In the genomic region with DNA sequence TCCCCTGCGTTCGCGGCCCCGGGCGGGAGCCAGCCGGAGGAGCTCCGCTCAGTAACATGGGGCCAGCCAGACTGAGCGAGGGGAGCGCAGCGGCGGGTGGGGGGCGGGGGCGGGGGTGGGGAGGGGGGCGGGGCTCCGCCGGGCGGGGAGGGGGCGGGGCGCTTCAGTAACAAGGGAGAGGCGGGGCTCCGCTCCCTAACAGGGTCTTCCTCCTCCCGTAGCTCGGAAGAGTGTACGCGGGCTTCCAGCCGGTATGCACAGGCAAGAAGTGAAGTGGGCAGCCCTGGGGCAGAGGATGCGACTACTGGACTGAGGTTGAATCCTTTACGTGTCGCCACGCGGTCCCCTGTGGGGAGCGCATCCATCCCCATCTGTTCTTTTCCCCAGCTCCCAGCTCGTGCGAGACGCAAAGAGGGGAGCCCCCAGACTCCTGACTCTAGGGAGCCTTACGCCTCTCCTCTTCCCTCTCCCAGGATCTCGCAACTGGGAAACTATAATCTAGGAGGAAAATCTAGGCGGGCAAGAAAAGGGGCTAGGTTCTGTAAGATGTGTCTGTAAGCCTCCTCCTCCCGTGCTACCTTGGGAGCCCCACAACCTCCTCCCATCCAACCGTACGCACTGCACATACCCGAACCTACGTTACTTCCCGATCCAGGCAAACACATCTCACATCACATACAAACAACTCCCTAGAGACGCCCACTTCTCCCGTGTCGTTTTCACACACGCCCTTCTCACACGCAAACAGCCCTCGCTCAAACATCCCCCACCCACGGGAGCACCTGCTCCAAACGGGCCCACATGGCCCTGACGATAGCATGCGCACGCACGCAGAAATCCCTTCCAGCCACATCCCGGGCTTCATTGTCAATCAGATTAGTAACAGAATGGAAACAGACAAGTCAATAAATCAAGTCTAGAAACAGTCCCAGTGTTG, we compare ENCODE assay signal across 8 cellular contexts. TPM values are rescaled to one million over a fixed set of nuclear protein-coding genes. Genes with fewer than 3 reads are reported as not detected.
A peak's percentile ranks its signal among the peaks of the same experiment; 100 is the strongest.
DNase-seq lines count a peak whose midpoint lies in the region; ATAC-seq and TF ChIP-seq lines count a peak whose summit lies in the region.

SHF (minus strand) TSS at position 73 of the 937 bp plus-strand sequence; CDS start at position 58, 15 bp downstream.

- no peak within 1 kb of the TSS for H3K27ac ChIP-seq in OCI-LY1 (ENCODE audit: low read depth, low read length, poor library complexity, severe bottlenecking)
- peak within 1 kb of the TSS; percentile 2 for H3K27ac ChIP-seq in neuronal stem cell (replicated peaks; ENCODE audit: low read length)
- peak within 1 kb of the TSS; percentile 66 to 83 for H3K27ac ChIP-seq in thoracic aorta

- H3K9me2 ChIP-seq in OCI-LY1 (ENCODE audit: low read depth, low read length), result no peaks in the 10 kb centered on the region

- H3F3A ChIP-seq in OCI-LY1 (ENCODE audit: insufficient read depth, low read length), result no peaks in the 10 kb centered on the region

- intact Hi-C loops in CD14-positive monocyte (cut with micrococcal nuclease), result no loop called here
- intact Hi-C loops in activated T-helper 2 cell treated with anti-CD3 and anti-CD28 coated beads, Interferon-gamma antibody, Interleukin-2, Interleukin-4, amounts not matched to agents 10 μg/mL and 5 μg/mL and 100 μg/mL, durations not matched to agents 14 hours and 24 hours and 36 hours (cut with micrococcal nuclease), result loop anchor here (1.0 kb wide), 1 partner anchor 10 kb away; no protein-coding TSS in a partner anchor

- peak within 1 kb of the TSS; percentile 72 to 88 for H3K4me3 Mint-ChIP-seq in CD14-positive monocyte
- peak within 1 kb of the TSS; percentile 89 for H3K4me3 Mint-ChIP-seq in activated T-helper 2 cell treated with anti-CD3 and anti-CD28 coated beads, Interferon-gamma antibody, Interleukin-2, Interleukin-4, amounts not matched to agents 10 μg/mL and 5 μg/mL and 100 μg/mL, durations not matched to agents 14 hours and 24 hours and 36 hours (ENCODE audit: low read depth)

- peak within 1 kb of the TSS; percentile 70 for H3K4me3 ChIP-seq in OCI-LY1 (ENCODE audit: low read depth, low read length, poor library complexity, severe bottlenecking)
- peak within 1 kb of the TSS; percentile 60 for H3K4me3 ChIP-seq in fibroblast of villous mesenchyme (ENCODE audit: low read depth, low read length)
- peak within 1 kb of the TSS; percentile 81 to 88 for H3K4me3 ChIP-seq in neuronal stem cell (ENCODE audit: low read length in 2 of 2)
- H3K4me3 ChIP-seq in thoracic aorta, result peak within 1 kb of the TSS; percentile 73

- H3K27me3 ChIP-seq in OCI-LY1 (ENCODE audit: insufficient read depth, low read length), result peaks cover 8% of the 10 kb centered on the region; the same call in 1 of the 2 replicates
- peaks cover 0 to 7% (median 0%) of the 10 kb centered on the region in 3 experiments for H3K27me3 ChIP-seq in neuronal stem cell (ENCODE audit: control insufficient read depth in 3 of 3, insufficient read depth in 3 of 3, low read depth in 1 of 3, low read length in 3 of 3)
- H3K27me3 ChIP-seq in thoracic aorta (replicated peaks; ENCODE audit: insufficient read depth), result no peaks in the 10 kb centered on the region

- no peak within 1 kb of the TSS for H2BK15ac ChIP-seq in neuronal stem cell (ENCODE audit: low read length)

- H3K36me3 ChIP-seq in OCI-LY1 (ENCODE audit: insufficient read depth, low read length), result no peaks in the 10 kb centered on the region
- peaks cover 2 to 17% of the 10 kb centered on the region in 2 donors for H3K36me3 ChIP-seq in neuronal stem cell (replicated peaks in 1 of 2; ENCODE audit: control insufficient read depth in 2 of 2, insufficient read depth in 2 of 2, low read length in 2 of 2)
- no peaks in the 10 kb centered on the region for H3K36me3 ChIP-seq in thoracic aorta

- no peak for DNase-seq in CD14-positive monocyte (ENCODE audit: low spot score)
- peak; percentile 26 for DNase-seq in activated T-helper 2 cell treated with anti-CD3 and anti-CD28 coated beads, Interferon-gamma antibody, Interleukin-2, Interleukin-4, amounts not matched to agents 10 μg/mL and 5 μg/mL and 100 μg/mL, durations not matched to agents 14 hours and 24 hours and 36 hours (ENCODE audit: low spot score)
- peak; percentile 21 for DNase-seq in fibroblast of villous mesenchyme (ENCODE audit: low read depth)
- peak; percentile 71 for DNase-seq in neuronal stem cell (ENCODE audit: low spot score)
- DNase-seq in thoracic aorta (ENCODE audit: low spot score), result peak; percentile 32

- H3K79me2 ChIP-seq in OCI-LY1 (ENCODE audit: insufficient read depth, low read length), result no peaks in the 10 kb centered on the region

- peaks cover 0 to 8% (median 2%) of the 10 kb centered on the region in 7 donors for H3K9me3 Mint-ChIP-seq in CD14-positive monocyte
- no peaks in the 10 kb centered on the region for H3K9me3 Mint-ChIP-seq in activated T-helper 2 cell treated with anti-CD3 and anti-CD28 coated beads, Interferon-gamma antibody, Interleukin-2, Interleukin-4, amounts not matched to agents 10 μg/mL and 5 μg/mL and 100 μg/mL, durations not matched to agents 14 hours and 24 hours and 36 hours

- H4K91ac ChIP-seq in neuronal stem cell (ENCODE audit: low read depth, low read length, poor library complexity), result no peak within 1 kb of the TSS

- H3K14ac ChIP-seq in neuronal stem cell (ENCODE audit: low read length), result no peak within 1 kb of the TSS

- peak within 1 kb of the TSS; percentile 90 for H2BK5ac ChIP-seq in neuronal stem cell (ENCODE audit: low read length)

- H2BK12ac ChIP-seq in neuronal stem cell (ENCODE audit: low read length), result no peak within 1 kb of the TSS

- H3K4me1 ChIP-seq in OCI-LY1 (ENCODE audit: insufficient read depth, low read length, severe bottlenecking) (peaks cover 11% of the 10 kb centered on the region), neuronal stem cell (ENCODE audit: control insufficient read depth in 2 of 2, insufficient read depth in 1 of 2, low read depth in 1 of 2, low read length in 2 of 2) (peaks cover 11 to 33% of the 10 kb centered on the region in 2 donors), thoracic aorta (ENCODE audit: control insufficient read depth in 1 of 2, low read depth in 2 of 2) (peaks cover 0 to 29% of the 10 kb centered on the region in 2 donors)

- H2AFZ ChIP-seq in OCI-LY1 (ENCODE audit: low read length), result no peak within 1 kb of the TSS
- H2AFZ ChIP-seq in neuronal stem cell (ENCODE audit: low read length), result peak within 1 kb of the TSS; percentile 98

- H3K36me3 Mint-ChIP-seq in CD14-positive monocyte, result peaks cover 0 to 15% of the 10 kb centered on the region in 2 donors
- no peaks in the 10 kb centered on the region for H3K36me3 Mint-ChIP-seq in activated T-helper 2 cell treated with anti-CD3 and anti-CD28 coated beads, Interferon-gamma antibody, Interleukin-2, Interleukin-4, amounts not matched to agents 10 μg/mL and 5 μg/mL and 100 μg/mL, durations not matched to agents 14 hours and 24 hours and 36 hours (ENCODE audit: low read depth)

- H3K27ac Mint-ChIP-seq in CD14-positive monocyte, result peak within 1 kb of the TSS in 4 of 7 donors; percentile 2 to 68 (median 56)
- peak within 1 kb of the TSS; percentile 92 for H3K27ac Mint-ChIP-seq in activated T-helper 2 cell treated with anti-CD3 and anti-CD28 coated beads, Interferon-gamma antibody, Interleukin-2, Interleukin-4, amounts not matched to agents 10 μg/mL and 5 μg/mL and 100 μg/mL, durations not matched to agents 14 hours and 24 hours and 36 hours

- peak within 1 kb of the TSS; percentile 64; the same call in 1 of the 2 replicates for H3K9ac ChIP-seq in OCI-LY1 (ENCODE audit: low read length)
- H3K9ac ChIP-seq in neuronal stem cell (ENCODE audit: low read depth, low read length, poor library complexity), result peak within 1 kb of the TSS; percentile 89

- H2BK120ac ChIP-seq in neuronal stem cell (ENCODE audit: low read depth, low read length), result no peak within 1 kb of the TSS

- peak within 1 kb of the TSS; percentile 5 for H2AK5ac ChIP-seq in neuronal stem cell (ENCODE audit: low read depth, low read length)

- no peaks in the 10 kb centered on the region for H3K9me3 ChIP-seq in OCI-LY1 (ENCODE audit: low read length)
- peaks cover 0 to 3% of the 10 kb centered on the region in 2 donors for H3K9me3 ChIP-seq in neuronal stem cell (replicated peaks in 1 of 2; ENCODE audit: control insufficient read depth in 2 of 2, insufficient read depth in 1 of 2, low read depth in 1 of 2, low read length in 2 of 2)
- H3K9me3 ChIP-seq in thoracic aorta, result no peaks in the 10 kb centered on the region

- peak within 1 kb of the TSS; percentile 92 for H3K4me2 ChIP-seq in OCI-LY1 (ENCODE audit: low read length)
- H3K4me2 ChIP-seq in neuronal stem cell (ENCODE audit: insufficient read depth, low read length, poor library complexity, severe bottlenecking), result peak within 1 kb of the TSS; percentile 89

- H3K27me3 Mint-ChIP-seq in CD14-positive monocyte (ENCODE audit: low read depth in 3 of 3), result peaks cover 25 to 33% (median 32%) of the 10 kb centered on the region in 3 donors
- peaks cover 7% of the 10 kb centered on the region for H3K27me3 Mint-ChIP-seq in activated T-helper 2 cell treated with anti-CD3 and anti-CD28 coated beads, Interferon-gamma antibody, Interleukin-2, Interleukin-4, amounts not matched to agents 10 μg/mL and 5 μg/mL and 100 μg/mL, durations not matched to agents 14 hours and 24 hours and 36 hours (ENCODE audit: low read depth)

- H3K18ac ChIP-seq in neuronal stem cell (ENCODE audit: low read length), result peak within 1 kb of the TSS; percentile 91

- no peaks in the 10 kb centered on the region for H4K20me1 ChIP-seq in OCI-LY1 (ENCODE audit: insufficient read depth, low read length)

- peaks cover 13% of the 10 kb centered on the region for H3K79me1 ChIP-seq in neuronal stem cell (ENCODE audit: low read depth, low read length)

- peak within 1 kb of the TSS; percentile 59 for H3K23ac ChIP-seq in neuronal stem cell (ENCODE audit: low read depth, low read length, poor library complexity)

- H4K8ac ChIP-seq in neuronal stem cell (ENCODE audit: low read depth, low read length), result no peak within 1 kb of the TSS

- no CpG with 5 or more reads among the region's 57 CpGs for WGBS in neuronal stem cell (ENCODE audit: extremely low coverage in 2 of 2, insufficient read length in 2 of 2, insufficient replicate concordance in 1 of 2), 2 donors

- no peak within 1 kb of the TSS for H3K4ac ChIP-seq in neuronal stem cell (ENCODE audit: low read length)

- TF ChIP-seq CTCF in CD14-positive monocyte (IDR thresholded peaks at IDR 0.05) (no peak), OCI-LY1 (IDR thresholded peaks at IDR 0.05; ENCODE audit: low read length) (no peak), fibroblast of villous mesenchyme (IDR thresholded peaks at IDR 0.05; ENCODE audit: insufficient read depth, low read depth, low read length) (no peak), thoracic aorta (IDR thresholded peaks at IDR 0.05) (no peak)

- peaks cover 14% of the 10 kb centered on the region for H3K4me1 Mint-ChIP-seq in CD14-positive monocyte
- H3K4me1 Mint-ChIP-seq in activated T-helper 2 cell treated with anti-CD3 and anti-CD28 coated beads, Interferon-gamma antibody, Interleukin-2, Interleukin-4, amounts not matched to agents 10 μg/mL and 5 μg/mL and 100 μg/mL, durations not matched to agents 14 hours and 24 hours and 36 hours (ENCODE audit: low read depth), result peaks cover 27% of the 10 kb centered on the region

- peak; percentile 45 for ATAC-seq in HG02642 (IDR thresholded peaks at IDR 0.05; ENCODE audit: poor library complexity, unreplicated experiment)
- ATAC-seq in thoracic aorta (ENCODE audit: insufficient number of reproducible peaks, low FRiP score, low read depth), result peak; percentile 38
- no peak for ATAC-seq in GM19452 (IDR thresholded peaks at IDR 0.05; ENCODE audit: unreplicated experiment)

RNA-seq across cellular contexts. Expression of gene SHF, which starts in this region (rescaled TPM):
- under 1 TPM; 0.58 to 0.70 TPM for polyA plus RNA-seq in CD14-positive monocyte
- 16.3 and 16.4 TPM in 2 replicates for total RNA-seq in activated T-helper 2 cell treated with anti-CD3 and anti-CD28 coated beads, Interferon-gamma antibody, Interleukin-2, Interleukin-4, amounts not matched to agents 10 μg/mL and 5 μg/mL and 100 μg/mL, durations not matched to agents 14 hours and 24 hours and 36 hours
- 2.3 and 2.6 TPM in 2 replicates for total RNA-seq in fibroblast of villous mesenchyme
- 31.0 TPM for polyA plus RNA-seq in neuronal stem cell (2013, experiment 1 of 2)
- polyA plus RNA-seq in neuronal stem cell (2013, experiment 2 of 2), result 29.9 TPM
- total RNA-seq in thoracic aorta, result 10 to 100 TPM; 15.1 to 18.7 TPM
